ENCODE assay signal across 8 cellular contexts in the genomic region with DNA sequence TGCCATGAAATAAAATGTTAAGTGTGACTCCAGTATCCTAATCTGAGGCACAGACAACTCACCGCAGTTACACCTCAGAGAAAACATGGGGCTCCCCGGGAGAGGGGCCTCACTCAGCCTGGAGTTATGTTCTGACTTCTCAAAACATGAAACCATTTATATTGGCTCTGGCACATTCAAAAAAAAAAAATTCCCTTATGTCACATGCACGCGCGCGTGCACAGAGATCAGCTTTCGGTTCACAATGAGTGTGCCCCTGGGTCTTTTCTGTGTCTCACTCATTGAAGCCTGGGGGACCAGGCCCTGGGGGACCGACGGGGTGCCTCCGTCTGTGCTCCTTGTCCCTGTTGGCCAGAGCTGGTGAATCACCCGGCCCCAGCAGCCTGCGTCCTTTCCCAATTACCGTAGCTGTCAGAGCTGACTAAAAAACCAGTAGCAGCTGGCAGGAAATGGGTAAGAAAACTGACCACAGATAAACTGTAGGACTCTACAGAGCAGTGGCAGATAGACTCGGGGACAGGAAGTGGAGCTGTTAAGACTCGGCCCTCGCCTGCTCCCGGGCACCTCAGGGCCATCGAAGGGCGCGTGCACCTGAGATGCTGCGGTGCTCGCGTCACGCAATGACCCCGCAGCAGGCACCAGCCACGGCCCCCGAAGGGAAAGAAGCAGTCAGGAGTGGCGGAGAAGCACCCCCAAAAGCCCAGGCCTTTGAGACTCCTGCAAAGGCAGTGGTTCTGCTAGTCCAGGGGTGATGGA.
DNase-seq lines count a peak whose midpoint lies in the region; ATAC-seq and TF ChIP-seq lines count a peak whose summit lies in the region.

No MANE protein-coding gene starts in this region.

- TF ChIP-seq CTCF in VCaP (conservative IDR thresholded peaks at IDR 0.05) (no peak), dorsolateral prefrontal cortex (IDR thresholded peaks at IDR 0.05 in 54 of 56, conservative IDR thresholded peaks at IDR 0.05 in 2 of 56; ENCODE audit: low read depth in 1 of 56, partially characterized antibody in 56 of 56) (no peak), uterus (IDR thresholded peaks at IDR 0.05) (no peak)

- H3K9me3 ChIP-seq in neuronal stem cell (replicated peaks in 1 of 2; ENCODE audit: control insufficient read depth in 2 of 2, insufficient read depth in 1 of 2, low read depth in 1 of 2, low read length in 2 of 2) (no peaks in the 10 kb centered on the region), uterus (no peaks in the 10 kb centered on the region)

- peak; percentile 73 for ATAC-seq in GM21528 (IDR thresholded peaks at IDR 0.05; ENCODE audit: low FRiP score, unreplicated experiment)

- no peak overlapping the region for H3K9ac ChIP-seq in neuronal stem cell (ENCODE audit: low read depth, low read length, poor library complexity)

- H2BK12ac ChIP-seq in neuronal stem cell (ENCODE audit: low read length): peak overlapping the region; percentile 51

- DNase-seq in GM04504 (ENCODE audit: low read depth) (peak; percentile 79), HUDEP-2 (lab: John Stamatoyannopoulos, UW; ENCODE audit: unreplicated experiment in 76 of 76) (peak in 72 of 76 experiments; percentile 17 to 84 (median 61)), dorsolateral prefrontal cortex (peak in 1 of 10 donors; percentile 62), neuronal stem cell (ENCODE audit: low spot score) (no peak), uterus (peak in 1 of 2 donors; percentile 28), NCI-H1436 treated with DMSO at 0.1 percent for 48 hours (lab: John Stamatoyannopoulos, UW) (no peak)

- H3K27me3 ChIP-seq in dorsolateral prefrontal cortex (no peaks in the 10 kb centered on the region), neuronal stem cell (ENCODE audit: control insufficient read depth in 3 of 3, insufficient read depth in 3 of 3, low read depth in 1 of 3, low read length in 3 of 3) (no peaks in the 10 kb centered on the region), uterus (no peaks in the 10 kb centered on the region)

- H3K23ac ChIP-seq in neuronal stem cell (ENCODE audit: low read depth, low read length, poor library complexity): peak overlapping the region; percentile 22

- H3K36me3 ChIP-seq in neuronal stem cell (replicated peaks in 1 of 2; ENCODE audit: control insufficient read depth in 2 of 2, insufficient read depth in 2 of 2, low read length in 2 of 2) (no peaks in the 10 kb centered on the region), uterus (no peaks in the 10 kb centered on the region)

- intact Hi-C loops in dorsolateral prefrontal cortex (cut with DNase I) (no loop called here), uterus (cut with DNase I; ENCODE audit: low total_unique reads) (no loop called here)

- H4K8ac ChIP-seq in neuronal stem cell (ENCODE audit: low read depth, low read length): no peak overlapping the region

- no CpG with 5 or more reads among the region's 28 CpGs for WGBS in neuronal stem cell (ENCODE audit: extremely low coverage in 2 of 2, insufficient read length in 2 of 2, insufficient replicate concordance in 1 of 2), 2 donors

- no peak overlapping the region for H3K4ac ChIP-seq in neuronal stem cell (ENCODE audit: low read length)

- H2AK5ac ChIP-seq in neuronal stem cell (ENCODE audit: low read depth, low read length): peak overlapping the region; percentile 33

- H3K4me1 ChIP-seq in neuronal stem cell (ENCODE audit: control insufficient read depth in 2 of 2, insufficient read depth in 1 of 2, low read depth in 1 of 2, low read length in 2 of 2) (peaks cover 3 to 11% of the 10 kb centered on the region in 2 donors), uterus (no peaks in the 10 kb centered on the region)

- H3K27ac ChIP-seq in VCaP: peak overlapping the region; percentile 22; the same call in 1 of the 2 replicates
- H3K27ac ChIP-seq in dorsolateral prefrontal cortex: peak overlapping the region in 43 of 59 donors; percentile 3 to 82 (median 47)
- H3K27ac ChIP-seq in neuronal stem cell (replicated peaks; ENCODE audit: low read length): no peak overlapping the region
- H3K27ac ChIP-seq in uterus: peak overlapping the region; percentile 16 to 23

- H2BK5ac ChIP-seq in neuronal stem cell (ENCODE audit: low read length): peak overlapping the region; percentile 4

- H4K91ac ChIP-seq in neuronal stem cell (ENCODE audit: low read depth, low read length, poor library complexity): no peak overlapping the region

- H3K14ac ChIP-seq in neuronal stem cell (ENCODE audit: low read length): peak overlapping the region; percentile 76

- H3K4me3 ChIP-seq in dorsolateral prefrontal cortex: peak overlapping the region in 2 of 59 donors; percentile 6 to 19
- no peak overlapping the region for H3K4me3 ChIP-seq in neuronal stem cell (ENCODE audit: low read length in 2 of 2)
- H3K4me3 ChIP-seq in uterus: no peak overlapping the region

- H3K4me2 ChIP-seq in neuronal stem cell (ENCODE audit: insufficient read depth, low read length, poor library complexity, severe bottlenecking): no peak overlapping the region

- H2AFZ ChIP-seq in neuronal stem cell (ENCODE audit: low read length): peak overlapping the region; percentile 64

- no peak for TF ChIP-seq POLR2A in uterus (IDR thresholded peaks at IDR 0.05)

- peak overlapping the region; percentile 33 for H2BK120ac ChIP-seq in neuronal stem cell (ENCODE audit: low read depth, low read length)

- peak overlapping the region; percentile 89 for H3K18ac ChIP-seq in neuronal stem cell (ENCODE audit: low read length)

- peak overlapping the region; percentile 72 for H2BK15ac ChIP-seq in neuronal stem cell (ENCODE audit: low read length)

- no peaks in the 10 kb centered on the region for H3K79me1 ChIP-seq in neuronal stem cell (ENCODE audit: low read depth, low read length)

Comparison
In these comparisons a context has a peak if more than half of its experiments do, and no peak if none do; other contexts are left out.
1. DNase-seq: peak in GM04504 (single experiment) and HUDEP-2 (72 of 76); none in neuronal stem cell (single experiment) and NCI-H1436 treated with DMSO at 0.1 percent for 48 hours (single experiment).